Comparison of ENCODE assay signal across 1 cellular context in the genomic region with DNA sequence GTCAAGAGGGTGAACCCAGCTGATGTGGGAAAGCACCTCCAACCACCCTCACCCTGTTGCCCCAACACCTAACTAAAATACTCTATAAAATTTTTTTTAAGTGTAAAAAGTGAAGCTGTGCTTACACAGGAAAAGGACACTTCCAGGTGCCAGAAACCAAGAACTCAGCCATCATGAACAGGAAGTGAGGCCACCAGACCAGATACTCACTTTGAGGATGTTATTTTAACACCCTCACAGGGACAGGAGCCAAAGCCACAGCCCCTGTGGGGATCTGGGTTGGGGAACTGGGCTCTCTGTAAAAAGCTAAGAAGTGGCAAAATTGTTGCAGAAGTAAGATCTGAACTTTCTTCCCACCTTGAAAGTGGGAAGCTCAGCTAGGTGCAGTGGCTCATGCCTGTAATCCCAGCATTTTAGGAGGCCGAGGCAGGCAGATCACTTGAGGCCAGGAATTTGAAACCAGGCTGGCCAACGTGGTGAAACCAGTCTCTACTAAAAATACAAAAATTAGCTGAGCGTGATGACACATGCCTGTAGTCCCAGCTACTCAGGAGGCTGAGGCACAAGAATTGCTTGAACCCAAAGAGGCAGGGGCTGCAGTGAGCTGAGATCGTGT.
TF ChIP-seq lines count a peak whose summit lies in the region.

No MANE protein-coding gene starts in this region.

TF ChIP-seq in endothelial cell of umbilical vein, 7 proteins besides CTCF, POLR2A, EP300 and RAD21 (continued from another document):
- TF ChIP-seq GATA2 (IDR thresholded peaks at IDR 0.05; ENCODE audit: insufficient read depth, insufficient read length, low read depth, low read length) (no peak), MAX (IDR thresholded peaks at IDR 0.05; ENCODE audit: insufficient read depth, insufficient read length) (no peak)
